Comparison of ENCODE assay signal across 18 cellular contexts in the genomic region with DNA sequence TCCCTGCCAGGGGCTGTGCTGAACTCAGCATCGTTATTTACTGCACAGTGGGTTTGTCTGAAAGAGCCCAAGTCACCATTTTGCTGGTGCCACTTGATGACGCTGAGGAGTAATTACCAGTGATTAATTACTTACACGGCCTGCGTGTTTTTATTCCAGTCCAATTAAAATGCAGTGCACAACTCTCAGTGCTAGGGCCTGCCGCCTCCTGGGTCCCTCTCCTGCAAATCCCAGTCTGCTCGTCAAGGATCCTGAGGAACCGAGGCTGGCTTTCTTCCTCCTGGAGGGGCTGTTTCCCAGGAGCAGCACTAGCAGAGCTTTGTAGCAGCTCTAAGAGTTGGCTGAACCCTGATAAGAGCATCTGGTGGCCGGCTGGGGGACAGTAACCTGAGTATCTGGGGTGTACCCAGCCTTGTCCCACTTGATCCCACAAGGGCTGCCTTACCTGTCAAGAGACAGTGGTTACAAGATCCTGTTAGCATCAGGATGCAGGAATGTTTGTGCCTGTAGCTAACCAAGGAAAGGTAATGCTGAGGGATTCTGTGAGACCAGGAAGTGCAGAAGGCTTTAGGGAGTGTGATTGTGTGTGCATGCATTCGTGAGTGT. TPM values are rescaled to one million over a fixed set of nuclear protein-coding genes. Genes with fewer than 3 reads are reported as not detected.
"Had no signal": no experiment of that assay in that cellular context is flagged by ENCODE, and none has a peak within 500 bp of the region (broad histone marks: within the 10 kb centered on the region; RNA-seq: fewer than 3 reads in every experiment).

No MANE protein-coding gene starts in this region.

- DNase-seq: activated CD4-positive, alpha-beta memory T cell treated with anti-CD3 and anti-CD28 coated beads, Interleukin-2, amount 10 ng/mL, durations not matched to agents 7 days and 5 days; activated CD8-positive, alpha-beta memory T cell treated with anti-CD3 and anti-CD28 coated beads, Interleukin-2, amount 50 U/mL, for 4 hours; activated effector memory CD4-positive, alpha-beta T cell treated with anti-CD3 and anti-CD28 coated beads, Interleukin-2, amount 50 U/mL, for 16 hours; activated T-cell treated with anti-CD3 and anti-CD28 coated beads, Interleukin-2, amount 50 U/mL, for 48 hours; cortex of kidney; effector CD4-positive, alpha-beta T cell; natural killer cell; stimulated activated CD4-positive, alpha-beta T cell treated with anti-CD3 and anti-CD28 coated beads, Interleukin-12 subunit alpha, Interleukin-12 subunit beta, amount 100 ng/mL, for 4 hours; stimulated activated CD4-positive, alpha-beta T cell treated with anti-CD3 and anti-CD28 coated beads, Interleukin-2, amount 100 ng/mL, for 24 hours; T-cell; T-helper 9 cell had no signal

- H3K4me1 Mint-ChIP-seq: activated CD4-positive, alpha-beta memory T cell treated with anti-CD3 and anti-CD28 coated beads, Interleukin-2, amount 10 ng/mL, durations not matched to agents 7 days and 5 days; central memory CD8-positive, alpha-beta T cell; memory B cell had no signal

- H3K9me3 Mint-ChIP-seq: activated CD4-positive, alpha-beta memory T cell treated with anti-CD3 and anti-CD28 coated beads, Interleukin-2, amount 10 ng/mL, durations not matched to agents 7 days and 5 days; activated naive CD4-positive, alpha-beta T cell treated with anti-CD3 and anti-CD28 coated beads, Interleukin-2, amount 50 U/mL, for 24 hours; central memory CD8-positive, alpha-beta T cell; memory B cell; natural killer cell; T-cell had no signal

- H3K27me3 ChIP-seq: thyroid gland had no signal

- H3K27me3 Mint-ChIP-seq: activated CD4-positive, alpha-beta memory T cell treated with anti-CD3 and anti-CD28 coated beads, Interleukin-2, amount 10 ng/mL, durations not matched to agents 7 days and 5 days; activated naive CD4-positive, alpha-beta T cell treated with anti-CD3 and anti-CD28 coated beads, Interleukin-2, amount 50 U/mL, for 24 hours; central memory CD8-positive, alpha-beta T cell; memory B cell; T-cell had no signal

- H3K36me3 Mint-ChIP-seq: activated naive CD4-positive, alpha-beta T cell treated with anti-CD3 and anti-CD28 coated beads, Interleukin-2, amount 50 U/mL, for 24 hours; natural killer cell had no signal

- H3K4me3 Mint-ChIP-seq: activated CD4-positive, alpha-beta memory T cell treated with anti-CD3 and anti-CD28 coated beads, Interleukin-2, amount 10 ng/mL, durations not matched to agents 7 days and 5 days; activated naive CD4-positive, alpha-beta T cell treated with anti-CD3 and anti-CD28 coated beads, Interleukin-2, amount 50 U/mL, for 24 hours; central memory CD8-positive, alpha-beta T cell; memory B cell; natural killer cell; T-cell had no signal

- H3K4me3 ChIP-seq: left ventricle myocardium inferior, thyroid gland had no signal

- ATAC-seq: natural killer cell, T-cell had no signal

- H3K27ac Mint-ChIP-seq: activated CD4-positive, alpha-beta memory T cell treated with anti-CD3 and anti-CD28 coated beads, Interleukin-2, amount 10 ng/mL, durations not matched to agents 7 days and 5 days; activated naive CD4-positive, alpha-beta T cell treated with anti-CD3 and anti-CD28 coated beads, Interleukin-2, amount 50 U/mL, for 24 hours; memory B cell; T-cell had no signal

- H3K4me1 ChIP-seq: thyroid gland had no signal

- H3K27ac ChIP-seq: left ventricle myocardium inferior, thyroid gland had no signal

- FAIRE-seq: kidney, urothelium cell line had no signal

- H3K9me3 ChIP-seq: left ventricle myocardium inferior, thyroid gland had no signal

RNA-seq across cellular contexts. Expression of a gene that starts 45.1 kb away (rescaled TPM):
- total RNA-seq: activated CD4-positive, alpha-beta memory T cell treated with anti-CD3 and anti-CD28 coated beads, Interleukin-2, amount 10 ng/mL, durations not matched to agents 7 days and 5 days had no signal
